13 cellular contexts compared by ENCODE assay signal in genomic region chr10:5040781-5041470, GRCh38. TPM values are rescaled to one million over a fixed set of nuclear protein-coding genes. Genes with fewer than 3 reads are reported as not detected.
DNase-seq lines count a peak whose midpoint lies in the region; ATAC-seq, FAIRE-seq and TF ChIP-seq lines count a peak whose summit lies in the region.
"Had no signal": no experiment of that assay in that cellular context is flagged by ENCODE, and none has a peak within 500 bp of the region (broad histone marks: within the 10 kb centered on the region; RNA-seq: fewer than 3 reads in every experiment).

No MANE protein-coding gene starts in this region.

- H3K27me3 ChIP-seq in HepG2 (ENCODE audit: control insufficient read depth in 1 of 2, insufficient read depth in 2 of 2, low read length in 2 of 2) (no peaks in the 10 kb centered on the region), upper lobe of left lung (no peaks in the 10 kb centered on the region)

- intact Hi-C loops in HepG2 (cut with micrococcal nuclease; ENCODE audit: unreplicated experiment): no loop called here

- no peaks in the 10 kb centered on the region for H4K20me1 ChIP-seq in HepG2 (ENCODE audit: insufficient read depth, low read length)

- TF ChIP-seq CTCF in HepG2 (CRISPR knock-in tag; IDR thresholded peaks at IDR 0.05) (no peak), upper lobe of left lung (IDR thresholded peaks at IDR 0.05) (no peak)

- in situ Hi-C loops in KBM-7 (cut with MboI; ENCODE audit: low pct_unique_long_range_greater_than_20kb, low sequenced_read_pairs): no loop called here
- in situ Hi-C loops in HepG2 (cut with HindIII; ENCODE audit: extremely low pct_ligation_motif_present, low pct_unique_long_range_greater_than_20kb): no loop called here

- no peaks in the 10 kb centered on the region for H3K36me3 ChIP-seq in HepG2 (replicated peaks in 1 of 2; ENCODE audit: control insufficient read depth in 1 of 2, insufficient read depth in 2 of 2, low read length in 2 of 2)
- no peaks in the 10 kb centered on the region for H3K36me3 ChIP-seq in upper lobe of left lung

- CTCF ChIA-PET in HepG2 (lab: Yijun Ruan, JAX; ENCODE audit: low intra/inter-chr PET ratio, low total read pairs): no interaction called here

- H3K4me1 ChIP-seq in HepG2 (ENCODE audit: insufficient read depth, low read length) (peaks cover 36% of the 10 kb centered on the region), upper lobe of left lung (peaks cover 4 to 26% (median 17%) of the 10 kb centered on the region in 4 donors)

- POLR2A ChIA-PET in HepG2 (lab: Yijun Ruan, JAX): interaction anchor here (0.7 to 1.1 kb wide), 3 partner anchors 8 to 31 kb away, joined by 3 to 4 read pairs (median 4); no protein-coding TSS in a partner anchor

- H3K4me2 ChIP-seq in HepG2 (ENCODE audit: low read depth, low read length): peak overlapping the region; percentile 33; the same call in 1 of the 2 replicates

- ATAC-seq in HepG2 (peak; percentile 46; the same call in 2 of the 3 replicates), upper lobe of left lung (ENCODE audit: low FRiP score in 2 of 2) (peak; percentile 30 to 37), GM18909 (IDR thresholded peaks at IDR 0.05; ENCODE audit: poor library complexity, unreplicated experiment) (no peak)
- ATAC-seq: naive thymus-derived CD8-positive, alpha-beta T cell had no signal

- WGBS in HepG2 (ENCODE audit: low lambda C conversion rate): 97% methylated on average over 8 of the region's 8 CpGs
- 42 to 46% methylated on average over 8 of the region's 8 CpGs for WGBS in upper lobe of left lung, 2 donors

- no peak for TF ChIP-seq RAD21 in HepG2 (CRISPR knock-in tag; IDR thresholded peaks at IDR 0.05)

- H3K9ac ChIP-seq in HepG2 (ENCODE audit: insufficient read depth, low read depth, low read length): peak overlapping the region; percentile 53

- peak; percentile 55 for DNase-seq in KBM-7
- DNase-seq in astrocyte of the hippocampus (ENCODE audit: low read depth, low spot score): peak; percentile 57
- peak; percentile 50 for DNase-seq in HepG2 (ENCODE audit: low spot score)
- no peak for DNase-seq in upper lobe of left lung
- no peak for DNase-seq in NCI-H2171 treated with DMSO at 0.1 percent for 48 hours (lab: John Stamatoyannopoulos, UW)
- no peak for DNase-seq in activated T-cell treated with anti-CD3 and anti-CD28 coated beads, Interleukin-2, amount 50 U/mL, for 48 hours
- DNase-seq: activated naive CD8-positive, alpha-beta T cell treated with anti-CD3 and anti-CD28 coated beads for 36 hours; Karpas-422; naive thymus-derived CD8-positive, alpha-beta T cell; NCI-H187; SIG-M5 had no signal

- H3K9me3 ChIP-seq in HepG2 (ENCODE audit: low read length): peaks cover 25% of the 10 kb centered on the region
- no peaks in the 10 kb centered on the region for H3K9me3 ChIP-seq in upper lobe of left lung

- TF ChIP-seq EP300 in HepG2 (IDR thresholded peaks at IDR 0.05; ENCODE audit: low read depth in 2 of 2, low read length in 2 of 2) (no peak; a peak in 1 of 4 replicates), HepG2 (CRISPR knock-in tag; IDR thresholded peaks at IDR 0.05; ENCODE audit: borderline replicate concordance) (no peak), upper lobe of left lung (IDR thresholded peaks at IDR 0.05) (no peak)

- H3K27ac ChIP-seq in HepG2 (ENCODE audit: extremely low read length, insufficient read depth, low read length) (peak overlapping the region; percentile 71), upper lobe of left lung (no peak overlapping the region)
- H3K27ac ChIP-seq: skin epidermis had no signal

- TF ChIP-seq POLR2A in HepG2 (IDR thresholded peaks at IDR 0.05; ENCODE audit: insufficient read depth in 1 of 2, low read depth in 2 of 2, low read length in 2 of 2) (no peak), upper lobe of left lung (IDR thresholded peaks at IDR 0.05) (no peak)

- no TSS peak for BruUV-seq in HepG2 (replicated peaks; lab: Mats Ljungman, UMichigan)

- H3K79me2 ChIP-seq in HepG2 (ENCODE audit: insufficient read depth, low read length): no peaks in the 10 kb centered on the region

- no peak overlapping the region for H2AFZ ChIP-seq in HepG2 (ENCODE audit: low read length)

- peak; percentile 44 for FAIRE-seq in HepG2 (lab: Jason Lieb, UNC)

- H3K4me3 ChIP-seq in HepG2 (replicated peaks in 1 of 3; ENCODE audit: insufficient read depth in 1 of 3, low read depth in 2 of 3, low read length in 3 of 3): no peak overlapping the region
- H3K4me3 ChIP-seq in upper lobe of left lung: peak overlapping the region in 2 of 4 donors; percentile 3 to 19
- H3K4me3 ChIP-seq: skin epidermis had no signal

TF ChIP-seq in HepG2, 621 proteins besides CTCF, POLR2A, EP300 and RAD21 (continues in another document):
- TF ChIP-seq ZNF672 (CRISPR knock-in tag; IDR thresholded peaks at IDR 0.05) (no peak), ZNF766 (CRISPR knock-in tag; IDR thresholded peaks at IDR 0.05; ENCODE audit: borderline replicate concordance) (peak; percentile 97), ZNF3 (CRISPR knock-in tag; IDR thresholded peaks at IDR 0.05) (peak; percentile 64; the same call in 1 of the 2 replicates), ZNF121 (CRISPR knock-in tag; IDR thresholded peaks at IDR 0.05) (0 out of 2 replicates have a peak, but pooled peaks have one; percentile 25), JUN (CRISPR knock-in tag; IDR thresholded peaks at IDR 0.05) (0 out of 2 replicates have a peak, but pooled peaks have one; percentile 31), GABPA (IDR thresholded peaks at IDR 0.05; ENCODE audit: low read depth, low read length) (no peak), GABPA (CRISPR knock-in tag; IDR thresholded peaks at IDR 0.05; ENCODE audit: low read depth) (0 out of 2 replicates have a peak, but pooled peaks have one; percentile 19)

RNA-seq across cellular contexts. Expression of gene AKR1C2, which starts 37.3 kb away (rescaled TPM):
- total RNA-seq in HepG2 (2016; rRNA removed; fragmentation: Illumina TruSeq; extraction: Trizol) (900 and 1,454 TPM in 2 replicates), upper lobe of left lung (10 to 100 TPM in 5 of 6 donors, 1 to 10 TPM in 1; 7.3 to 76.0 (median 28.6) TPM)
- 163 and 172 TPM in 2 replicates for total RNA-seq in HepG2 (2016; cell fraction: cytosol; rRNA removed; fragmentation: Illumina TruSeq; extraction: Trizol; ENCODE audit: low read depth)
- total RNA-seq in HepG2 (2016; cell fraction: insoluble cytoplasmic fraction; rRNA removed; fragmentation: Illumina TruSeq; extraction: Trizol): 917 and 1,471 TPM in 2 replicates
- 212 and 232 TPM in 2 replicates for total RNA-seq in HepG2 (2016; cell fraction: membrane; rRNA removed; fragmentation: Illumina TruSeq; extraction: Trizol)
- 280 and 324 TPM in 2 replicates for total RNA-seq in HepG2 (2016; cell fraction: nucleus; rRNA removed; fragmentation: Illumina TruSeq; extraction: Trizol)
- 119 and 140 TPM in 2 replicates for polyA plus RNA-seq in HepG2 (2011; rRNA removed)
- polyA plus RNA-seq in HepG2 (2011; cell fraction: cytosol; rRNA removed): 90.1 and 101 TPM in 2 replicates
- 40.5 and 42.4 TPM in 2 replicates for polyA plus RNA-seq in HepG2 (2011; cell fraction: nucleus; rRNA removed)
- polyA plus RNA-seq in HepG2 (2012): 278 and 553 TPM in 2 replicates
- polyA plus RNA-seq in HepG2 (2016; cell fraction: cytosol; fragmentation: Illumina TruSeq; extraction: Trizol; ENCODE audit: low read depth): 180 and 201 TPM in 2 replicates
- 1,564 and 1,598 TPM in 2 replicates for polyA plus RNA-seq in HepG2 (2016; cell fraction: insoluble cytoplasmic fraction; fragmentation: Illumina TruSeq; extraction: Trizol; ENCODE audit: low read depth)
- polyA plus RNA-seq in HepG2 (2016; cell fraction: membrane; fragmentation: Illumina TruSeq; extraction: Trizol; ENCODE audit: low read depth): 191 and 221 TPM in 2 replicates
- polyA plus RNA-seq in HepG2 (2016; cell fraction: nucleus; fragmentation: Illumina TruSeq; extraction: Trizol; ENCODE audit: insufficient read depth, low read depth): 438 and 449 TPM in 2 replicates
- polyA minus RNA-seq in HepG2 (2011; rRNA and poly(A)+ RNA removed; ENCODE audit: low replicate concordance): 5.2 and 46.8 TPM in 2 replicates
- polyA minus RNA-seq in HepG2 (2011; cell fraction: cytosol; rRNA and poly(A)+ RNA removed): 39.8 and 42.3 TPM in 2 replicates
- 57.6 and 75.3 TPM in 2 replicates for polyA minus RNA-seq in HepG2 (2011; cell fraction: nucleus; rRNA and poly(A)+ RNA removed)
- total RNA-seq: activated naive CD8-positive, alpha-beta T cell treated with anti-CD3 and anti-CD28 coated beads for 36 hours; naive thymus-derived CD8-positive, alpha-beta T cell had no signal
- polyA plus RNA-seq: naive thymus-derived CD8-positive, alpha-beta T cell had no signal

RNA-seq across cellular contexts. Expression of gene AKR1C3, which starts 53.3 kb away (rescaled TPM):
- total RNA-seq in HepG2 (2016; rRNA removed; fragmentation: Illumina TruSeq; extraction: Trizol) (368 and 551 TPM in 2 replicates), upper lobe of left lung (100 to 1,000 TPM in 3 of 6 donors, 10 to 100 TPM in 3; 39.8 to 136 (median 96.0) TPM)
- total RNA-seq in HepG2 (2016; cell fraction: cytosol; rRNA removed; fragmentation: Illumina TruSeq; extraction: Trizol; ENCODE audit: low read depth): 134 and 147 TPM in 2 replicates
- 369 and 539 TPM in 2 replicates for total RNA-seq in HepG2 (2016; cell fraction: insoluble cytoplasmic fraction; rRNA removed; fragmentation: Illumina TruSeq; extraction: Trizol)
- 138 and 154 TPM in 2 replicates for total RNA-seq in HepG2 (2016; cell fraction: membrane; rRNA removed; fragmentation: Illumina TruSeq; extraction: Trizol)
- total RNA-seq in HepG2 (2016; cell fraction: nucleus; rRNA removed; fragmentation: Illumina TruSeq; extraction: Trizol): 156 and 162 TPM in 2 replicates
- polyA plus RNA-seq in HepG2 (2011; rRNA removed): 510 and 532 TPM in 2 replicates
- 458 and 549 TPM in 2 replicates for polyA plus RNA-seq in HepG2 (2011; cell fraction: cytosol; rRNA removed)
- 116 and 167 TPM in 2 replicates for polyA plus RNA-seq in HepG2 (2011; cell fraction: nucleus; rRNA removed)
- 489 and 651 TPM in 2 replicates for polyA plus RNA-seq in HepG2 (2012)
- 110 and 117 TPM in 2 replicates for polyA plus RNA-seq in HepG2 (2016; cell fraction: cytosol; fragmentation: Illumina TruSeq; extraction: Trizol; ENCODE audit: low read depth)
- polyA plus RNA-seq in HepG2 (2016; cell fraction: insoluble cytoplasmic fraction; fragmentation: Illumina TruSeq; extraction: Trizol; ENCODE audit: low read depth): 384 and 400 TPM in 2 replicates
- polyA plus RNA-seq in HepG2 (2016; cell fraction: membrane; fragmentation: Illumina TruSeq; extraction: Trizol; ENCODE audit: low read depth): 91.8 and 107 TPM in 2 replicates
- 144 and 160 TPM in 2 replicates for polyA plus RNA-seq in HepG2 (2016; cell fraction: nucleus; fragmentation: Illumina TruSeq; extraction: Trizol; ENCODE audit: insufficient read depth, low read depth)
- polyA minus RNA-seq in HepG2 (2011; rRNA and poly(A)+ RNA removed; ENCODE audit: low replicate concordance): 210 and 278 TPM in 2 replicates
- polyA minus RNA-seq in HepG2 (2011; cell fraction: cytosol; rRNA and poly(A)+ RNA removed): 143 and 173 TPM in 2 replicates
- polyA minus RNA-seq in HepG2 (2011; cell fraction: nucleus; rRNA and poly(A)+ RNA removed): 118 and 193 TPM in 2 replicates

Comparison
In these comparisons a context has a peak if more than half of its experiments do, and no peak if none do; other contexts are left out.
1. DNase-seq: peak in KBM-7 (single experiment), astrocyte of the hippocampus (single experiment) and HepG2 (single experiment); none in upper lobe of left lung (0 of 2), NCI-H2171 treated with DMSO at 0.1 percent for 48 hours (single experiment) and activated T-cell treated with anti-CD3 and anti-CD28 coated beads, Interleukin-2, amount 50 U/mL, for 48 hours (0 of 2).